14 cellular contexts compared by ENCODE assay signal in genomic region chr13:34358811-34359513, GRCh38.
DNase-seq lines count a peak whose midpoint lies in the region; ATAC-seq and TF ChIP-seq lines count a peak whose summit lies in the region.
"Had no signal": no experiment of that assay in that cellular context is flagged by ENCODE, and none has a peak within 500 bp of the region (broad histone marks: within the 10 kb centered on the region; RNA-seq: fewer than 3 reads in every experiment).

No MANE protein-coding gene starts in this region.

- peak; percentile 26 for ATAC-seq in mucosa of descending colon
- no peak for ATAC-seq in HG02759 (IDR thresholded peaks at IDR 0.05; ENCODE audit: unreplicated experiment)
- ATAC-seq: lower lobe of right lung; stimulated activated naive B cell treated with anti-CD40 and anti-IgM and Interleukin-4, amounts not matched to agents 10 μg/mL and 1 μg/mL and 100 μg/mL, for 72 hours had no signal

- no peaks in the 10 kb centered on the region for H3K36me3 ChIP-seq in mucosa of descending colon (ENCODE audit: low read depth)
- H3K36me3 ChIP-seq: lower lobe of right lung had no signal

- intact Hi-C loops in mucosa of descending colon (cut with DNase I, micrococcal nuclease) = no loop called here

- no peaks in the 10 kb centered on the region for H3K9me3 ChIP-seq in mucosa of descending colon
- H3K9me3 ChIP-seq: lower lobe of right lung had no signal

- TF ChIP-seq CTCF in AG09309 (IDR thresholded peaks at IDR 0.05; ENCODE audit: control insufficient read depth, insufficient read depth, low read depth, low read length, missing control alignments) = no peak
- no peak for TF ChIP-seq CTCF in mucosa of descending colon (IDR thresholded peaks at IDR 0.05)

- DNase-seq in AG09309 (ENCODE audit: low read depth) (peak; percentile 72), LHCN-M2 (ENCODE audit: low read depth) (peak; percentile 86), dedifferentiated amniotic fluid mesenchymal stem cell (ENCODE audit: extremely low spot score) (peak; percentile 81), mucosa of descending colon (no peak), UCSD-AML1 (lab: John Stamatoyannopoulos, UW; ENCODE audit: unreplicated experiment) (no peak), NCI-H2227 treated with DMSO at 0.1 percent for 48 hours (lab: John Stamatoyannopoulos, UW) (no peak)
- DNase-seq in activated CD4-positive, alpha-beta T cell treated with anti-CD3 and anti-CD28 coated beads for 4 hours = no peak
- DNase-seq: activated effector memory CD4-positive, alpha-beta T cell treated with anti-CD3 and anti-CD28 coated beads, Interleukin-2, amount 50 U/mL, for 16 hours; CD4-positive, CD25-positive, alpha-beta regulatory T cell; KG1; lower lobe of right lung; stimulated activated CD4-positive, alpha-beta T cell treated with anti-CD3 and anti-CD28 coated beads, Interleukin-4, amount 100 ng/mL, for 1 hour; stimulated activated naive B cell treated with anti-CD40 and anti-IgM and Interleukin-4, amounts not matched to agents 10 μg/mL and 1 μg/mL and 100 μg/mL, for 72 hours had no signal

- H3K4me3 ChIP-seq in AG09309 (ENCODE audit: control insufficient read depth, low read depth, low read length) (no peak overlapping the region), mucosa of descending colon (no peak overlapping the region)
- H3K4me3 ChIP-seq: lower lobe of right lung had no signal

- H3K4me1 ChIP-seq in mucosa of descending colon (ENCODE audit: low read depth) = no peaks in the 10 kb centered on the region
- H3K4me1 ChIP-seq: lower lobe of right lung had no signal

Comparison
In these comparisons a context has a peak if more than half of its experiments do, and no peak if none do; other contexts are left out.
1. DNase-seq: peak in AG09309 (single experiment), LHCN-M2 (single experiment) and dedifferentiated amniotic fluid mesenchymal stem cell (single experiment); none in mucosa of descending colon (0 of 3), activated CD4-positive, alpha-beta T cell treated with anti-CD3 and anti-CD28 coated beads for 4 hours (0 of 2), UCSD-AML1 (single experiment) and NCI-H2227 treated with DMSO at 0.1 percent for 48 hours (single experiment).